Comparison of ENCODE assay signal across 15 cellular contexts in genomic region chr6:149225946-149226345, GRCh38.
DNase-seq lines count a peak whose midpoint lies in the region; TF ChIP-seq lines count a peak whose summit lies in the region.
"Had no signal": no experiment of that assay in that cellular context is flagged by ENCODE, and none has a peak within 500 bp of the region (broad histone marks: within the 10 kb centered on the region; RNA-seq: fewer than 3 reads in every experiment).

No MANE protein-coding gene starts in this region.

- H3K9me3 ChIP-seq in right atrium auricular region (no peaks in the 10 kb centered on the region), neural progenitor cell (ENCODE audit: low read depth) (no peaks in the 10 kb centered on the region), esophagus squamous epithelium (no peaks in the 10 kb centered on the region)

- H4K20me1 ChIP-seq in neural progenitor cell (ENCODE audit: low read depth): no peaks in the 10 kb centered on the region

- no peak overlapping the region for H3K4me3 ChIP-seq in right atrium auricular region
- no peak overlapping the region for H3K4me3 ChIP-seq in neural progenitor cell
- H3K4me3 ChIP-seq in esophagus squamous epithelium: no peak overlapping the region

- H3K27me3 ChIP-seq in right atrium auricular region (no peaks in the 10 kb centered on the region), neural progenitor cell (no peaks in the 10 kb centered on the region), esophagus squamous epithelium (no peaks in the 10 kb centered on the region)

- H2AFZ ChIP-seq in neural progenitor cell (replicated peaks): no peak overlapping the region

- DNase-seq in cardiac septum (ENCODE audit: low spot score) (peak; percentile 20), right atrium auricular region (ENCODE audit: low spot score) (no peak), neural progenitor cell (ENCODE audit: low spot score) (peak; percentile 87), GM19238 (ENCODE audit: insufficient read length, low spot score) (no peak), esophagus squamous epithelium (lab: John Stamatoyannopoulos, UW) (no peak)
- DNase-seq in stimulated activated naive CD4-positive, alpha-beta T cell treated with Interleukin-2 at 50 U/mL for 16 hours (lab: John Stamatoyannopoulos, UW): no peak
- no peak for DNase-seq in central memory CD4-positive, alpha-beta T cell
- DNase-seq: CD8-positive, alpha-beta T cell; COR-L47; DMS153; DMS79 treated with DMSO at 0.1 percent for 48 hours; EL had no signal

- intact Hi-C loops in cardiac septum (cut with DNase I) (no loop called here), esophagus squamous epithelium (cut with DNase I) (no loop called here)

- H3F3A ChIP-seq in neural progenitor cell (ENCODE audit: low read depth): peaks cover 22% of the 10 kb centered on the region

- no peak for TF ChIP-seq CTCF in right atrium auricular region (IDR thresholded peaks at IDR 0.05)
- no peak for TF ChIP-seq CTCF in neural progenitor cell (IDR thresholded peaks at IDR 0.05)
- TF ChIP-seq CTCF in esophagus squamous epithelium (IDR thresholded peaks at IDR 0.05): no peak

- no peak for TF ChIP-seq POLR2A in esophagus squamous epithelium (IDR thresholded peaks at IDR 0.05)

- peaks cover 0 to 11% of the 10 kb centered on the region in 2 donors for H3K4me1 ChIP-seq in right atrium auricular region
- peaks cover 72% of the 10 kb centered on the region for H3K4me1 ChIP-seq in neural progenitor cell
- peaks cover 0 to 16% (median 0%) of the 10 kb centered on the region in 3 donors for H3K4me1 ChIP-seq in esophagus squamous epithelium

- no peaks in the 10 kb centered on the region for H3K36me3 Mint-ChIP-seq in neural progenitor cell
- H3K36me3 Mint-ChIP-seq: CD8-positive, alpha-beta T cell had no signal

- H3K9me3 Mint-ChIP-seq in neural progenitor cell: no peaks in the 10 kb centered on the region
- H3K9me3 Mint-ChIP-seq: CD8-positive, alpha-beta T cell had no signal

- no peaks in the 10 kb centered on the region for H3K36me3 ChIP-seq in right atrium auricular region
- no peaks in the 10 kb centered on the region for H3K36me3 ChIP-seq in neural progenitor cell
- H3K36me3 ChIP-seq in esophagus squamous epithelium: no peaks in the 10 kb centered on the region

- WGBS in esophagus squamous epithelium, 2 donors: 90% methylated on average over 10 of the region's 10 CpGs

- no peak overlapping the region for H3K9ac ChIP-seq in neural progenitor cell

- H3K79me2 ChIP-seq in neural progenitor cell (ENCODE audit: low read depth): no peaks in the 10 kb centered on the region

- H3K4me3 Mint-ChIP-seq in neural progenitor cell: peak overlapping the region; percentile 31
- H3K4me3 Mint-ChIP-seq: CD14-positive monocyte; CD8-positive, alpha-beta T cell had no signal

- H3K27ac Mint-ChIP-seq in neural progenitor cell: peak overlapping the region; percentile 94
- H3K27ac Mint-ChIP-seq: CD14-positive monocyte; CD8-positive, alpha-beta T cell had no signal

- peak overlapping the region; percentile 66 for H3K4me2 ChIP-seq in neural progenitor cell

- H3K27me3 Mint-ChIP-seq in neural progenitor cell (ENCODE audit: insufficient read depth, low read depth): no peaks in the 10 kb centered on the region

- H3K27ac ChIP-seq in right atrium auricular region: no peak overlapping the region
- peak overlapping the region; percentile 23 for H3K27ac ChIP-seq in cingulate gyrus (ENCODE audit: low read depth, low read length)
- peak overlapping the region; percentile 94 for H3K27ac ChIP-seq in neural progenitor cell
- H3K27ac ChIP-seq in esophagus squamous epithelium: no peak overlapping the region
- H3K27ac ChIP-seq: 22Rv1 had no signal

- H3K4me1 Mint-ChIP-seq in neural progenitor cell: peaks cover 84% of the 10 kb centered on the region

Comparison
In these comparisons a context has a peak if more than half of its experiments do, and no peak if none do; other contexts are left out.
1. DNase-seq: peak in cardiac septum (single experiment) and neural progenitor cell (single experiment); none in right atrium auricular region (single experiment), stimulated activated naive CD4-positive, alpha-beta T cell treated with Interleukin-2 at 50 U/mL for 16 hours (single experiment), central memory CD4-positive, alpha-beta T cell (single experiment), GM19238 (single experiment) and esophagus squamous epithelium (single experiment).
2. H3K27ac ChIP-seq: peak in cingulate gyrus (single experiment) and neural progenitor cell (single experiment); none in right atrium auricular region (0 of 2) and esophagus squamous epithelium (0 of 4).